Comparison of ENCODE assay signal across 14 cellular contexts in genomic region chr2:235098736-235099494, GRCh38.
DNase-seq lines count a peak whose midpoint lies in the region; ATAC-seq and TF ChIP-seq lines count a peak whose summit lies in the region.
"Had no signal": no experiment of that assay in that cellular context is flagged by ENCODE, and none has a peak within 500 bp of the region (broad histone marks: within the 10 kb centered on the region; RNA-seq: fewer than 3 reads in every experiment).

No MANE protein-coding gene starts in this region.

- no peak overlapping the region for H4K91ac ChIP-seq in neuronal stem cell (ENCODE audit: low read depth, low read length, poor library complexity)

- H2BK120ac ChIP-seq in neuronal stem cell (ENCODE audit: low read depth, low read length): no peak overlapping the region

- H3K36me3 ChIP-seq in BJ (ENCODE audit: control insufficient read depth, insufficient read depth, low read length) (no peaks in the 10 kb centered on the region), neuronal stem cell (replicated peaks in 1 of 2; ENCODE audit: control insufficient read depth in 2 of 2, insufficient read depth in 2 of 2, low read length in 2 of 2) (no peaks in the 10 kb centered on the region), gastroesophageal sphincter (no peaks in the 10 kb centered on the region)
- H3K36me3 ChIP-seq: cardiac muscle cell had no signal

- no peak overlapping the region for H3K9ac ChIP-seq in neuronal stem cell (ENCODE audit: low read depth, low read length, poor library complexity)

- WGBS in neuronal stem cell (ENCODE audit: extremely low coverage in 2 of 2, insufficient read length in 2 of 2, insufficient replicate concordance in 1 of 2), 2 donors: no CpG with 5 or more reads among the region's 9 CpGs
- WGBS in gastroesophageal sphincter (ENCODE audit: low coverage in 1 of 2), 2 donors: 50 to 67% methylated on average over 6 to 9 of the region's 9 CpGs

- peak overlapping the region; percentile 46 for H3K23ac ChIP-seq in neuronal stem cell (ENCODE audit: low read depth, low read length, poor library complexity)

- no peak for TF ChIP-seq EP300 in gastroesophageal sphincter (IDR thresholded peaks at IDR 0.05)

- H2BK15ac ChIP-seq in neuronal stem cell (ENCODE audit: low read length): no peak overlapping the region

- no peak overlapping the region for H2BK12ac ChIP-seq in neuronal stem cell (ENCODE audit: low read length)

- peak overlapping the region; percentile 60 for H3K18ac ChIP-seq in neuronal stem cell (ENCODE audit: low read length)

- no peak overlapping the region for H2BK5ac ChIP-seq in neuronal stem cell (ENCODE audit: low read length)

- DNase-seq in BJ (ENCODE audit: low read depth): peak; percentile 50
- DNase-seq in LHCN-M2 (ENCODE audit: low read depth): peak; percentile 50
- peak; percentile 37 for DNase-seq in dedifferentiated amniotic fluid mesenchymal stem cell (ENCODE audit: extremely low spot score)
- DNase-seq in neuronal stem cell (ENCODE audit: low spot score): no peak
- no peak for DNase-seq in activated gamma-delta T cell treated with Interleukin-2 at 50 U/mL for 16 hours
- DNase-seq in posterior vena cava (ENCODE audit: low spot score): no peak
- DNase-seq in left colon: no peak
- DNase-seq: activated B cell treated with CpG ODN at 0.5 μM for 24 hours; activated naive CD4-positive, alpha-beta T cell treated with Interleukin-2 at 50 U/mL for 16 hours; effector memory CD8-positive, alpha-beta T cell; OCI-M1; psoas muscle had no signal

- peaks cover 0 to 3% of the 10 kb centered on the region in 2 donors for H3K4me1 ChIP-seq in neuronal stem cell (ENCODE audit: control insufficient read depth in 2 of 2, insufficient read depth in 1 of 2, low read depth in 1 of 2, low read length in 2 of 2)
- H3K4me1 ChIP-seq in gastroesophageal sphincter: peaks cover 2 to 14% (median 4%) of the 10 kb centered on the region in 3 donors

- no peak overlapping the region for H4K8ac ChIP-seq in neuronal stem cell (ENCODE audit: low read depth, low read length)

- H3K4me2 ChIP-seq in neuronal stem cell (ENCODE audit: insufficient read depth, low read length, poor library complexity, severe bottlenecking): no peak overlapping the region

- no peak overlapping the region for H3K27ac ChIP-seq in neuronal stem cell (replicated peaks; ENCODE audit: low read length)
- no peak overlapping the region for H3K27ac ChIP-seq in gastroesophageal sphincter
- H3K27ac ChIP-seq: cardiac muscle cell, psoas muscle had no signal

- no peak overlapping the region for H3K4ac ChIP-seq in neuronal stem cell (ENCODE audit: low read length)

- no peaks in the 10 kb centered on the region for H3K79me1 ChIP-seq in neuronal stem cell (ENCODE audit: low read depth, low read length)

- no peak for TF ChIP-seq POLR2A in gastroesophageal sphincter (IDR thresholded peaks at IDR 0.05)

- POLR2A ChIA-PET in BJ (lab: Charles Lee): interaction anchor here (0.6 kb wide), 2 partner anchors 150 to 529 kb away, joined by 3 to 6 read pairs; no protein-coding TSS in a partner anchor

- no peak for ATAC-seq in gastroesophageal sphincter
- ATAC-seq in left colon: no peak
- ATAC-seq: effector memory CD8-positive, alpha-beta T cell; psoas muscle had no signal

- CTCF ChIA-PET in BJ (lab: Yijun Ruan, JAX): interaction anchor here (0.8 to 2.1 kb wide), 4 partner anchors 8 to 548 kb away, joined by 3 to 9 read pairs (median 4); no protein-coding TSS in a partner anchor

- H3K9me3 ChIP-seq in neuronal stem cell (replicated peaks in 1 of 2; ENCODE audit: control insufficient read depth in 2 of 2, insufficient read depth in 1 of 2, low read depth in 1 of 2, low read length in 2 of 2) (no peaks in the 10 kb centered on the region), gastroesophageal sphincter (no peaks in the 10 kb centered on the region)
- H3K9me3 ChIP-seq: psoas muscle had no signal

- TF ChIP-seq CTCF in BJ (IDR thresholded peaks at IDR 0.05; ENCODE audit: insufficient read depth, low read depth, low read length) (no peak), gastroesophageal sphincter (IDR thresholded peaks at IDR 0.05) (no peak)

- H3K14ac ChIP-seq in neuronal stem cell (ENCODE audit: low read length): peak overlapping the region; percentile 31

- peak overlapping the region; percentile 7 for H2AFZ ChIP-seq in neuronal stem cell (ENCODE audit: low read length)

- H3K27me3 ChIP-seq in BJ (ENCODE audit: control insufficient read depth, insufficient read depth, low read length) (no peaks in the 10 kb centered on the region), neuronal stem cell (ENCODE audit: control insufficient read depth in 3 of 3, insufficient read depth in 3 of 3, low read depth in 1 of 3, low read length in 3 of 3) (no peaks in the 10 kb centered on the region), gastroesophageal sphincter (no peaks in the 10 kb centered on the region)
- H3K27me3 ChIP-seq: cardiac muscle cell had no signal

- intact Hi-C loops in posterior vena cava (cut with DNase I) (no loop called here), left colon (cut with DNase I, micrococcal nuclease) (no loop called here)

- peak overlapping the region; percentile 73 for H2AK5ac ChIP-seq in neuronal stem cell (ENCODE audit: low read depth, low read length)

- no peak overlapping the region for H3K4me3 ChIP-seq in BJ (ENCODE audit: low read depth, low read length)
- no peak overlapping the region for H3K4me3 ChIP-seq in neuronal stem cell (ENCODE audit: low read length in 2 of 2)
- no peak overlapping the region for H3K4me3 ChIP-seq in gastroesophageal sphincter
- H3K4me3 ChIP-seq: cardiac muscle cell, psoas muscle had no signal

Comparison
In these comparisons a context has a peak if more than half of its experiments do, and no peak if none do; other contexts are left out.
1. DNase-seq: peak in BJ (single experiment), LHCN-M2 (single experiment) and dedifferentiated amniotic fluid mesenchymal stem cell (single experiment); none in neuronal stem cell (single experiment), activated gamma-delta T cell treated with Interleukin-2 at 50 U/mL for 16 hours (single experiment), posterior vena cava (single experiment) and left colon (0 of 2).